ENCODE assay signal across 1 cellular context in genomic region chr10:42938351-42938750, GRCh38.
TF ChIP-seq lines count a peak whose summit lies in the region.

No MANE protein-coding gene starts in this region.

TF ChIP-seq in HepG2, 621 proteins besides CTCF, POLR2A, EP300 and RAD21 (continued from another document):
- TF ChIP-seq ZNF318 (CRISPR knock-in tag; IDR thresholded peaks at IDR 0.05): no peak
- TF ChIP-seq THYN1 (CRISPR knock-in tag; IDR thresholded peaks at IDR 0.05; ENCODE audit: borderline replicate concordance, low read depth): no peak
- no peak for TF ChIP-seq RFX3 (CRISPR knock-in tag; IDR thresholded peaks at IDR 0.05)
- TF ChIP-seq SRSF9 (IDR thresholded peaks at IDR 0.05; ENCODE audit: borderline replicate concordance, insufficient read depth, low read depth, low read length, poor library complexity, severe bottlenecking): no peak
- no peak for TF ChIP-seq E2F1 (CRISPR knock-in tag; IDR thresholded peaks at IDR 0.05)
- no peak for TF ChIP-seq LBX2 (CRISPR knock-in tag; IDR thresholded peaks at IDR 0.05; ENCODE audit: borderline replicate concordance)
- no peak for TF ChIP-seq HNRNPH1 (optimal IDR thresholded peaks at IDR 0.05; ENCODE audit: low read depth, low read length)
- TF ChIP-seq TBX2 (CRISPR knock-in tag; IDR thresholded peaks at IDR 0.05; ENCODE audit: borderline replicate concordance): no peak
- no peak for TF ChIP-seq JUNB (CRISPR knock-in tag; IDR thresholded peaks at IDR 0.05; ENCODE audit: borderline replicate concordance)
- TF ChIP-seq MTF1 (CRISPR knock-in tag; IDR thresholded peaks at IDR 0.05): no peak
- TF ChIP-seq BHLHE40 (IDR thresholded peaks at IDR 0.05; ENCODE audit: low read length): no peak
